Comparison of ENCODE assay signal across 25 cellular contexts in the genomic region with DNA sequence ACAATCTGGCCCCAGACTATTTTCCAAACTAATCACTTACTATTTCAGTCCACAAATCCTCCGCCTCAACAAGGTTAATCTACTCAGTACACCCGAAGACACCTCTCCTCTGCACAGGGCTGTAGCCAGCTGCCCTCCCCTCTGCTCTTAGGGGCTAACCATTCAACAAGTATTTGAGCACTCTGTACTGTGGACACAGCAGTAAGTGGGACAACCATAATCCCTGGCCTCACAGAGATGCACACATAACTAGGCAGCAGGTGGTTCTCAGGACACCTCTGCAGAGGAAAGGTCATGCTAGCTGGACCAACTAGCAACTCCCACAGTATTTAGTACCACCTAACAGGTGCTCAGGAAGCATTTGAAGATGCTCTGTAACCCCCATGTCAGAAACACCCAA.
"Had no signal": no experiment of that assay in that cellular context is flagged by ENCODE, and none has a peak within 500 bp of the region (broad histone marks: within the 10 kb centered on the region; RNA-seq: fewer than 3 reads in every experiment).

No MANE protein-coding gene starts in this region.

- H3K27ac Mint-ChIP-seq: activated B cell treated with CpG ODN at 0.5 μM for 24 hours; activated CD4-positive, alpha-beta memory T cell treated with anti-CD3 and anti-CD28 coated beads for 36 hours; activated naive CD4-positive, alpha-beta T cell treated with anti-CD3 and anti-CD28 coated beads, Interleukin-2, amount 50 U/mL, for 72 hours; stimulated activated naive B cell treated with anti-CD40 and anti-IgM and Interleukin-4, amounts not matched to agents 10 μg/mL and 1 μg/mL and 100 μg/mL, for 72 hours had no signal

- DNase-seq: activated B cell treated with CpG ODN at 0.5 μM for 24 hours; activated CD4-positive, alpha-beta memory T cell treated with anti-CD3 and anti-CD28 coated beads for 36 hours; activated CD4-positive, alpha-beta T cell treated with anti-CD3 and anti-CD28 coated beads for 4 hours; activated gamma-delta T cell; activated T-cell treated with anti-CD3 and anti-CD28 coated beads, Interleukin-2, amount 50 U/mL, for 48 hours; effector memory CD4-positive, alpha-beta T cell; foreskin melanocyte; hippocampal formation; left ventricle myocardium inferior; naive thymus-derived CD8-positive, alpha-beta T cell; small intestine; stimulated activated CD4-positive, alpha-beta T cell treated with anti-CD3 and anti-CD28 coated beads, Interleukin-15, amount 100 ng/mL, for 24 hours; stimulated activated CD4-positive, alpha-beta T cell treated with anti-CD3 and anti-CD28 coated beads, Interleukin-2, amount 100 ng/mL, for 48 hours; stimulated activated CD8-positive, alpha-beta memory T cell treated with anti-CD3 and anti-CD28 coated beads, Interleukin-4, amount 100 ng/mL, for 48 hours; stimulated activated naive B cell treated with anti-CD40 and anti-IgM and Interleukin-4, amounts not matched to agents 10 μg/mL and 1 μg/mL and 100 μg/mL, for 72 hours; T-helper 1 cell; transverse colon had no signal

- H3K27me3 Mint-ChIP-seq: activated B cell treated with CpG ODN at 0.5 μM for 24 hours; activated CD4-positive, alpha-beta memory T cell treated with anti-CD3 and anti-CD28 coated beads for 36 hours; central memory CD8-positive, alpha-beta T cell; naive thymus-derived CD8-positive, alpha-beta T cell; stimulated activated naive B cell treated with anti-CD40 and anti-IgM and Interleukin-4, amounts not matched to agents 10 μg/mL and 1 μg/mL and 100 μg/mL, for 72 hours had no signal

- H3K9me3 Mint-ChIP-seq: central memory CD8-positive, alpha-beta T cell had no signal

- H3K9me3 ChIP-seq: ascending aorta, left ventricle myocardium inferior, neutrophil, ovary, right lobe of liver, transverse colon had no signal

- H3K27me3 ChIP-seq: ascending aorta, ovary, right lobe of liver, transverse colon had no signal

- H3K27ac ChIP-seq: ascending aorta, left ventricle myocardium inferior, neutrophil, ovary, right lobe of liver, transverse colon had no signal

- H3K4me3 Mint-ChIP-seq: activated B cell treated with CpG ODN at 0.5 μM for 24 hours; activated CD4-positive, alpha-beta memory T cell treated with anti-CD3 and anti-CD28 coated beads for 36 hours; central memory CD8-positive, alpha-beta T cell; mesothelial cell of epicardium; stimulated activated naive B cell treated with anti-CD40 and anti-IgM and Interleukin-4, amounts not matched to agents 10 μg/mL and 1 μg/mL and 100 μg/mL, for 72 hours had no signal

- ATAC-seq: activated naive CD4-positive, alpha-beta T cell treated with anti-CD3 and anti-CD28 coated beads, Interleukin-2, amount 50 U/mL, for 72 hours; esophagus mucosa; naive thymus-derived CD8-positive, alpha-beta T cell; right lobe of liver; stimulated activated naive B cell treated with anti-CD40 and anti-IgM and Interleukin-4, amounts not matched to agents 10 μg/mL and 1 μg/mL and 100 μg/mL, for 72 hours had no signal

- H3K4me3 ChIP-seq: ascending aorta, left ventricle myocardium inferior, ovary, right lobe of liver, transverse colon had no signal

- H3K36me3 ChIP-seq: ascending aorta, left ventricle myocardium inferior, neutrophil, ovary, right lobe of liver, transverse colon had no signal
